Comparison of ENCODE assay signal across 9 cellular contexts in the genomic region with DNA sequence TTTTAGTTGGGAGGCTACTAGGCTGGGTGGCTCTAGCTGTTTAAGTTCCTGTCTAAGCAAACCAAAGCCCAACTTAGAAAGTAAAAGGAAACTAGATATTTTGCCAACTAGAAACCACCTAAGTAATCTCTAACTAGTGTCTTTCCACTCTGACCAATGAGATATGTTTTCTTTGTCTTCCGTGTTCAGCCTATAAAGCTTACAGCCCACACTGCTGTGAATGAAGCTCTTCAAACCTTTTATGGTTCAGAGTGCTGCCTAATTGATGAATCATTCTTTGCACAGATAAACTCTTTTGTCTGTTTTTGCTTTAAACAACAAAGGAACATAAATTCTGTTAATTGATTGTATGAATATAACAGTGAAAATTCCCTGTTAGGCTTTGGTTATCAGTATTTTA.
DNase-seq lines count a peak whose midpoint lies in the region; ATAC-seq, FAIRE-seq and TF ChIP-seq lines count a peak whose summit lies in the region.
"Had no signal": no experiment of that assay in that cellular context is flagged by ENCODE, and none has a peak within 500 bp of the region (broad histone marks: within the 10 kb centered on the region; RNA-seq: fewer than 3 reads in every experiment).

No MANE protein-coding gene starts in this region.

- no peak for TF ChIP-seq EP300 in GM12878 (IDR thresholded peaks at IDR 0.05; ENCODE audit: borderline replicate concordance in 1 of 2, control insufficient read depth in 1 of 2, low read depth in 2 of 2, low read length in 2 of 2)

- WGBS in GM12878 (ENCODE audit: insufficient coverage, insufficient replicate concordance, low lambda C conversion rate, missing lambda C conversion rate), result 52% methylated on average over 1 of the region's 1 CpG
- WGBS in esophagus squamous epithelium, 2 donors, result 13 to 35% methylated on average over 1 of the region's 1 CpG

- DNase-seq in NCI-H2107 treated with DMSO at 0.1 percent for 48 hours (lab: John Stamatoyannopoulos, UW; ENCODE audit: unreplicated experiment) (peak; percentile 50), NCI-H2107 (lab: John Stamatoyannopoulos, UW) (no peak), NCI-H1105 (lab: John Stamatoyannopoulos, UW) (peak; percentile 36), GM12878 (ENCODE audit: low read depth, low spot score) (no peak), renal cortical epithelial cell (ENCODE audit: low read depth) (peak; percentile 90), HUDEP-2 (lab: John Stamatoyannopoulos, UW; ENCODE audit: unreplicated experiment in 76 of 76) (no peak), esophagus squamous epithelium (lab: John Stamatoyannopoulos, UW) (no peak)
- DNase-seq: activated CD4-positive, alpha-beta T cell treated with anti-CD3 and anti-CD28 coated beads, Interleukin-2, amount 10 ng/mL, durations not matched to agents 7 days and 5 days had no signal

- H3K9ac ChIP-seq in GM12878 (ENCODE audit: control insufficient read depth, insufficient read depth, low read length), result no peak overlapping the region

- H3K27ac ChIP-seq in GM12878 (ENCODE audit: control insufficient read depth, insufficient read depth) (no peak overlapping the region), esophagus squamous epithelium (no peak overlapping the region)

- RAD21 ChIA-PET in GM12878 (lab: Charles Lee; ENCODE audit: unreplicated experiment), result interaction anchor here (0.7 to 1.6 kb wide), 4 partner anchors 10 to 346 kb away, joined by 3 to 7 read pairs (median 6); no protein-coding TSS in a partner anchor

- POLR2A ChIA-PET in GM12878 (lab: Charles Lee), result interaction anchor here (0.5 to 1.3 kb wide), 3 partner anchors 11 to 308 kb away, joined by 3 to 4 read pairs (median 4); no protein-coding TSS in a partner anchor

- no peak for TF ChIP-seq RAD21 in GM12878 (IDR thresholded peaks at IDR 0.05; ENCODE audit: insufficient read depth, low read depth, low read length)

- no peak for FAIRE-seq in GM12878 (lab: Jason Lieb, UNC)

- SMC1A ChIA-PET in GM12878 (lab: Charles Lee; ENCODE audit: uncharacterized antibody, unreplicated experiment), result interaction anchor here (0.9 to 5.0 kb wide), 14 partner anchors 8 to 159 kb away, joined by 3 to 43 read pairs (median 8); partner anchors contain the start of gene FUT8

- CTCF ChIA-PET in GM12878 (lab: Yijun Ruan, JAX), result interaction anchor here (0.6 to 4.1 kb wide), 15 partner anchors 7 to 532 kb away, joined by 3 to 22 read pairs (median 3); no protein-coding TSS in a partner anchor

- H2AFZ ChIP-seq in GM12878 (ENCODE audit: control insufficient read depth, low read depth, low read length), result no peak overlapping the region

- no peaks in the 10 kb centered on the region for H3K36me3 ChIP-seq in GM12878 (ENCODE audit: control insufficient read depth in 2 of 2, insufficient read depth in 2 of 2, low read length in 1 of 2)
- no peaks in the 10 kb centered on the region for H3K36me3 ChIP-seq in esophagus squamous epithelium

- no TSS peak for BruUV-seq in GM12878 (replicated peaks; lab: Mats Ljungman, UMichigan)

- H3K9me3 ChIP-seq in GM12878 (replicated peaks; ENCODE audit: control insufficient read depth, insufficient read depth, low read length) (peaks cover 3% of the 10 kb centered on the region; the same call in 1 of the 3 replicates), esophagus squamous epithelium (no peaks in the 10 kb centered on the region)

- peaks cover 20% of the 10 kb centered on the region for H3K4me1 ChIP-seq in GM12878 (ENCODE audit: control insufficient read depth, insufficient read depth, low read length)
- H3K4me1 ChIP-seq in esophagus squamous epithelium, result peaks cover 0 to 14% (median 0%) of the 10 kb centered on the region in 3 donors

- ATAC-seq in GM12878 (peak; percentile 74), HG03025 (IDR thresholded peaks at IDR 0.05; ENCODE audit: low FRiP score, unreplicated experiment) (no peak)

- H3K4me2 ChIP-seq in GM12878 (ENCODE audit: control insufficient read depth, insufficient read depth), result no peak overlapping the region

- TF ChIP-seq POLR2A in GM12878 (IDR thresholded peaks at IDR 0.05; ENCODE audit: low read depth, low read length) (no peak), esophagus squamous epithelium (IDR thresholded peaks at IDR 0.05) (no peak)

- no peaks in the 10 kb centered on the region for H3K27me3 ChIP-seq in GM12878 (replicated peaks in 1 of 2; ENCODE audit: control insufficient read depth in 2 of 2, insufficient read depth in 2 of 2, low read length in 1 of 2)
- no peaks in the 10 kb centered on the region for H3K27me3 ChIP-seq in esophagus squamous epithelium

- no peak for TF ChIP-seq CTCF in GM12878 (IDR thresholded peaks at IDR 0.05 in 2 of 3, conservative IDR thresholded peaks at IDR 0.05 in 1 of 3; ENCODE audit: control insufficient read depth in 2 of 3, extremely low read depth in 1 of 3, insufficient read depth in 1 of 3, low read depth in 3 of 3, low read length in 3 of 3)
- no peak for TF ChIP-seq CTCF in esophagus squamous epithelium (IDR thresholded peaks at IDR 0.05)

- no peaks in the 10 kb centered on the region for H4K20me1 ChIP-seq in GM12878 (ENCODE audit: control insufficient read depth, insufficient read depth)

- in situ Hi-C loops in GM12878 (cut with MboI), result no loop called here

- intact Hi-C loops in GM12878 (cut with micrococcal nuclease; ENCODE audit: unreplicated experiment) (loop anchor here (5.0 to 10.0 kb wide), 3 partner anchors 61 to 254 kb away; no protein-coding TSS in a partner anchor), esophagus squamous epithelium (cut with DNase I) (no loop called here)

- no peak overlapping the region for H3K4me3 ChIP-seq in GM12878
- H3K4me3 ChIP-seq in esophagus squamous epithelium, result no peak overlapping the region

- H3K79me2 ChIP-seq in GM12878 (ENCODE audit: control insufficient read depth, insufficient read depth, low read length), result peaks cover 71% of the 10 kb centered on the region

TF ChIP-seq in GM12878, 131 proteins besides CTCF, POLR2A, EP300 and RAD21 (continues in another document):
- no peak for TF ChIP-seq EZH2 (IDR thresholded peaks at IDR 0.05; ENCODE audit: borderline replicate concordance, control insufficient read depth, low read depth, low read length)
- TF ChIP-seq MYB (IDR thresholded peaks at IDR 0.05; ENCODE audit: borderline replicate concordance, low read depth, low read length), result no peak
- no peak for TF ChIP-seq SREBF2 (IDR thresholded peaks at IDR 0.05; ENCODE audit: low read length)
- no peak for TF ChIP-seq YBX1 (IDR thresholded peaks at IDR 0.05)
- TF ChIP-seq, protein P1, sequence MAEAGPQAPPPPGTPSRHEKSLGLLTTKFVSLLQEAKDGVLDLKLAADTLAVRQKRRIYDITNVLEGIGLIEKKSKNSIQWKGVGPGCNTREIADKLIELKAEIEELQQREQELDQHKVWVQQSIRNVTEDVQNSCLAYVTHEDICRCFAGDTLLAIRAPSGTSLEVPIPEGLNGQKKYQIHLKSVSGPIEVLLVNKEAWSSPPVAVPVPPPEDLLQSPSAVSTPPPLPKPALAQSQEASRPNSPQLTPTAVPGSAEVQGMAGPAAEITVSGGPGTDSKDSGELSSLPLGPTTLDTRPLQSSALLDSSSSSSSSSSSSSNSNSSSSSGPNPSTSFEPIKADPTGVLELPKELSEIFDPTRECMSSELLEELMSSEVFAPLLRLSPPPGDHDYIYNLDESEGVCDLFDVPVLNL (IDR thresholded peaks at IDR 0.05; ENCODE audit: low read depth, low read length), result no peak
- TF ChIP-seq SP1 (IDR thresholded peaks at IDR 0.05; ENCODE audit: low read depth, low read length), result no peak
- TF ChIP-seq, protein P2, sequence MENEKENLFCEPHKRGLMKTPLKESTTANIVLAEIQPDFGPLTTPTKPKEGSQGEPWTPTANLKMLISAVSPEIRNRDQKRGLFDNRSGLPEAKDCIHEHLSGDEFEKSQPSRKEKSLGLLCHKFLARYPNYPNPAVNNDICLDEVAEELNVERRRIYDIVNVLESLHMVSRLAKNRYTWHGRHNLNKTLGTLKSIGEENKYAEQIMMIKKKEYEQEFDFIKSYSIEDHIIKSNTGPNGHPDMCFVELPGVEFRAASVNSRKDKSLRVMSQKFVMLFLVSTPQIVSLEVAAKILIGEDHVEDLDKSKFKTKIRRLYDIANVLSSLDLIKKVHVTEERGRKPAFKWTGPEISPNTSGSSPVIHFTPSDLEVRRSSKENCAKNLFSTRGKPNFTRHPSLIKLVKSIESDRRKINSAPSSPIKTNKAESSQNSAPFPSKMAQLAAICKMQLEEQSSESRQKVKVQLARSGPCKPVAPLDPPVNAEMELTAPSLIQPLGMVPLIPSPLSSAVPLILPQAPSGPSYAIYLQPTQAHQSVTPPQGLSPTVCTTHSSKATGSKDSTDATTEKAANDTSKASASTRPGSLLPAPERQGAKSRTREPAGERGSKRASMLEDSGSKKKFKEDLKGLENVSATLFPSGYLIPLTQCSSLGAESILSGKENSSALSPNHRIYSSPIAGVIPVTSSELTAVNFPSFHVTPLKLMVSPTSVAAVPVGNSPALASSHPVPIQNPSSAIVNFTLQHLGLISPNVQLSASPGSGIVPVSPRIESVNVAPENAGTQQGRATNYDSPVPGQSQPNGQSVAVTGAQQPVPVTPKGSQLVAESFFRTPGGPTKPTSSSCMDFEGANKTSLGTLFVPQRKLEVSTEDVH (IDR thresholded peaks at IDR 0.05; ENCODE audit: low read depth, partially characterized antibody), result no peak
- no peak for TF ChIP-seq BRCA1 (IDR thresholded peaks at IDR 0.05; ENCODE audit: low read depth, low read length)

Comparison
In these comparisons a context has a peak if more than half of its experiments do, and no peak if none do; other contexts are left out.
1. DNase-seq: peak in NCI-H2107 treated with DMSO at 0.1 percent for 48 hours (single experiment), NCI-H1105 (single experiment) and renal cortical epithelial cell (single experiment); none in NCI-H2107 (single experiment), GM12878 (single experiment), HUDEP-2 (0 of 76) and esophagus squamous epithelium (single experiment).